12 cellular contexts compared by ENCODE assay signal in the genomic region with DNA sequence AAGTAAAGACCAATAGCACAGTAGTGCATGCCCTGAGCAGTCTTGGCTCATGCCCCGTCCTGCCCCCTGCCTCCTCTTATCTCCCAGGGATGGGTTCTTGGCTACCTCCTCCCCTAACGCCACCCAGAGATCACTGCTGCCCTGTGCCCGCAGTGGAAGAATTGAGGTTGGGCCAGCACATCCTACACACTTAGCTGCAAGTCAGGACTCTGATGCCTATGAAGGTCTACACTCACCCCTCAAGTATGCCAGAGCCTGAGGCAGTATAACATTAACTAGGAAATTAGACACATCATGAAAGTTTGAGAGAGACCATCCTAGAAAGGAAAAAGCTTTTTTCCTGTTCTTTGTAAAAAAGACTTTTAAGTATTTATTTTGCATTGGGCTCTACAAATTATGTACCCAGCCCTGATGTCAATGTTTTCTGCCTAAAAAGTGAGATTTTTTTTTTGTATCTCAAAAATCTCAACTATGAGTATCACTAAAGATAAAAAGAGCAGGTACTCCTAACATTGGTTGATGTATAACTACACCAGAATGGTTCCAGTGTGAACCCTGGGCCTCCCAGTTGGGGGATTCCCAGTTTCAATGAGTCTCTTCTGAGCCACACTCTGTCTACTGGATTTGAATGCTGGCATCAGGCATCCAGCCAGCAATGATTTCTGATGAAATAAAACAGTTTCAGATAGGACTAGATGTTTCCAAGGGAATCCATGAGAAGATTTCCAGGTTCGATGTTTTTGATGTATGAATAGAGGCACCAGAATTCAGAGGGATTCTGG.
A peak's percentile ranks its signal among the peaks of the same experiment; 100 is the strongest.
DNase-seq lines count a peak whose midpoint lies in the region; ATAC-seq and TF ChIP-seq lines count a peak whose summit lies in the region.
"Had no signal": no experiment of that assay in that cellular context is flagged by ENCODE, and none has a peak within 500 bp of the region (broad histone marks: within the 10 kb centered on the region; RNA-seq: fewer than 3 reads in every experiment).

No MANE protein-coding gene starts in this region.

- DNase-seq in Daoy (ENCODE audit: low read depth), result peak; percentile 71
- peak; percentile 96 for DNase-seq in epithelial cell of proximal tubule (ENCODE audit: low read depth)
- no peak for DNase-seq in anterior cingulate cortex (lab: John Stamatoyannopoulos, UW)
- DNase-seq in posterior vena cava (ENCODE audit: low spot score), result no peak
- DNase-seq in hepatic stellate cell (ENCODE audit: low spot score), result no peak
- no peak for DNase-seq in mesenteric fat pad (ENCODE audit: low spot score)
- DNase-seq: DMS 273 treated with DMSO at 0.1 percent for 48 hours, SHP77 treated with DMSO at 0.1 percent for 48 hours had no signal

- peak; percentile 75 for ATAC-seq in GM19463 (IDR thresholded peaks at IDR 0.05; ENCODE audit: unreplicated experiment)
- ATAC-seq in HG03378 (IDR thresholded peaks at IDR 0.05; ENCODE audit: unreplicated experiment), result peak; percentile 75
- ATAC-seq: HCT116; stimulated activated memory B cell treated with anti-CD40 and anti-IgM and Interleukin-4, amounts not matched to agents 10 μg/mL and 1 μg/mL and 100 μg/mL, for 72 hours had no signal

- intact Hi-C loops in posterior vena cava (cut with DNase I), result loop anchor here in 1 of 2 donors (10.0 kb wide), 1 partner anchor 1658 kb away; no protein-coding TSS in a partner anchor

- peak overlapping the region; percentile 7 for H3K4me3 ChIP-seq in epithelial cell of proximal tubule (ENCODE audit: low read depth, low read length)

- no peak for TF ChIP-seq CTCF in epithelial cell of proximal tubule (conservative IDR thresholded peaks at IDR 0.05; ENCODE audit: low read depth, low read length)

Comparison
In these comparisons a context has a peak if more than half of its experiments do, and no peak if none do; other contexts are left out.
1. DNase-seq: peak in Daoy (single experiment) and epithelial cell of proximal tubule (single experiment); none in anterior cingulate cortex (0 of 58), posterior vena cava (single experiment), hepatic stellate cell (single experiment) and mesenteric fat pad (single experiment).